In genomic region chr17:80272366-80272765, GRCh38 we compare ENCODE assay signal across 25 cellular contexts. TPM values are rescaled to one million over a fixed set of nuclear protein-coding genes. Genes with fewer than 3 reads are reported as not detected.
A peak's percentile ranks its signal among the peaks of the same experiment; 100 is the strongest.
DNase-seq lines count a peak whose midpoint lies in the region; ATAC-seq, FAIRE-seq and TF ChIP-seq lines count a peak whose summit lies in the region.
"Had no signal": no experiment of that assay in that cellular context is flagged by ENCODE, and none has a peak within 500 bp of the region (broad histone marks: within the 10 kb centered on the region; RNA-seq: fewer than 3 reads in every experiment).

No MANE protein-coding gene starts in this region.

- peaks cover 12% of the 10 kb centered on the region for H3K36me3 Mint-ChIP-seq in CD4-positive, CD25-positive, alpha-beta regulatory T cell
- H3K36me3 Mint-ChIP-seq in T-helper 2 cell treated with Interferon-gamma antibody and Interleukin-4, amounts not matched to agents 5 μg/mL and 100 μg/mL, for 36 hours (ENCODE audit: low read depth) = peaks cover 35% of the 10 kb centered on the region

- SMC1A ChIA-PET in GM12878 (lab: Charles Lee; ENCODE audit: uncharacterized antibody, unreplicated experiment) = no interaction called here

- H3K9me3 Mint-ChIP-seq in CD4-positive, CD25-positive, alpha-beta regulatory T cell = no peaks in the 10 kb centered on the region
- H3K9me3 Mint-ChIP-seq in T-helper 2 cell treated with Interferon-gamma antibody and Interleukin-4, amounts not matched to agents 5 μg/mL and 100 μg/mL, for 36 hours = no peaks in the 10 kb centered on the region

- H3K27ac ChIP-seq in CD4-positive, CD25-positive, alpha-beta regulatory T cell (ENCODE audit: insufficient read depth, low read length, poor library complexity, severe bottlenecking) = no peak overlapping the region
- H3K27ac ChIP-seq in GM12878 (ENCODE audit: control insufficient read depth, insufficient read depth) = no peak overlapping the region
- H3K27ac ChIP-seq: adrenal gland, brain microvascular endothelial cell, epithelial cell of prostate, HL-60, SJSA1 had no signal

- peaks cover 36% of the 10 kb centered on the region for H3K4me1 ChIP-seq in CD4-positive, CD25-positive, alpha-beta regulatory T cell (ENCODE audit: control insufficient read depth, insufficient read depth, low read length, poor library complexity, severe bottlenecking)
- no peaks in the 10 kb centered on the region for H3K4me1 ChIP-seq in GM12878 (ENCODE audit: control insufficient read depth, insufficient read depth, low read length)

- H3K4me1 Mint-ChIP-seq in CD4-positive, CD25-positive, alpha-beta regulatory T cell = peaks cover 4 to 31% (median 22%) of the 10 kb centered on the region in 4 donors
- peaks cover 29% of the 10 kb centered on the region for H3K4me1 Mint-ChIP-seq in T-helper 2 cell treated with Interferon-gamma antibody and Interleukin-4, amounts not matched to agents 5 μg/mL and 100 μg/mL, for 36 hours (ENCODE audit: low read depth)

- H3K36me3 ChIP-seq in CD4-positive, CD25-positive, alpha-beta regulatory T cell (ENCODE audit: control insufficient read depth, insufficient read depth, low read length) = peaks cover 66% of the 10 kb centered on the region
- H3K36me3 ChIP-seq in GM12878 (ENCODE audit: control insufficient read depth in 2 of 2, insufficient read depth in 2 of 2, low read length in 1 of 2) = peaks cover 16 to 29% of the 10 kb centered on the region in 2 experiments; a peak in 3 of 4 replicates

- no peak for FAIRE-seq in GM12878 (lab: Jason Lieb, UNC)
- FAIRE-seq: A204.1, GM19239, small intestine had no signal

- intact Hi-C loops in GM12878 (cut with micrococcal nuclease; ENCODE audit: unreplicated experiment) = no loop called here

- 0 out of 2 replicates have a peak, but pooled peaks have one; percentile 32 for TF ChIP-seq POLR2A in GM12878 (IDR thresholded peaks at IDR 0.05; ENCODE audit: low read depth, low read length)

- H3K9me3 ChIP-seq in CD4-positive, CD25-positive, alpha-beta regulatory T cell (ENCODE audit: control insufficient read depth in 2 of 2, low read length in 2 of 2) = no peaks in the 10 kb centered on the region
- no peaks in the 10 kb centered on the region; the same call in 2 of the 3 replicates for H3K9me3 ChIP-seq in GM12878 (replicated peaks; ENCODE audit: control insufficient read depth, insufficient read depth, low read length)
- H3K9me3 ChIP-seq: adrenal gland, SJSA1 had no signal

- ATAC-seq in CD4-positive, CD25-positive, alpha-beta regulatory T cell (ENCODE audit: low read depth in 2 of 2) = no peak
- no peak for ATAC-seq in GM12878
- ATAC-seq: activated CD4-positive, alpha-beta T cell treated with anti-CD3 and anti-CD28 coated beads for 36 hours had no signal

- H3K4me3 ChIP-seq in CD4-positive, CD25-positive, alpha-beta regulatory T cell (ENCODE audit: low read depth, low read length) = no peak overlapping the region
- no peak overlapping the region for H3K4me3 ChIP-seq in GM12878
- H3K4me3 ChIP-seq: adrenal gland, SJSA1 had no signal

- H3K4me3 Mint-ChIP-seq in CD4-positive, CD25-positive, alpha-beta regulatory T cell = peak overlapping the region in 2 of 4 donors; percentile 39 to 46
- no peak overlapping the region for H3K4me3 Mint-ChIP-seq in T-helper 2 cell treated with Interferon-gamma antibody and Interleukin-4, amounts not matched to agents 5 μg/mL and 100 μg/mL, for 36 hours
- H3K4me3 Mint-ChIP-seq: activated CD4-positive, alpha-beta T cell treated with anti-CD3 and anti-CD28 coated beads for 36 hours had no signal

- H3K9ac ChIP-seq in GM12878 (ENCODE audit: control insufficient read depth, insufficient read depth, low read length) = no peak overlapping the region

- WGBS in GM12878 (ENCODE audit: insufficient coverage, insufficient replicate concordance, low lambda C conversion rate, missing lambda C conversion rate) = 95% methylated on average over 10 of the region's 10 CpGs

- POLR2A ChIA-PET in GM12878 (lab: Charles Lee) = no interaction called here

- no peak for TF ChIP-seq RAD21 in GM12878 (IDR thresholded peaks at IDR 0.05; ENCODE audit: insufficient read depth, low read depth, low read length)

- H3K27me3 Mint-ChIP-seq in CD4-positive, CD25-positive, alpha-beta regulatory T cell = no peaks in the 10 kb centered on the region
- H3K27me3 Mint-ChIP-seq in T-helper 2 cell treated with Interferon-gamma antibody and Interleukin-4, amounts not matched to agents 5 μg/mL and 100 μg/mL, for 36 hours (ENCODE audit: low read depth) = no peaks in the 10 kb centered on the region
- H3K27me3 Mint-ChIP-seq: activated CD4-positive, alpha-beta T cell treated with anti-CD3 and anti-CD28 coated beads for 36 hours had no signal

- peaks cover 27% of the 10 kb centered on the region for H3K79me2 ChIP-seq in GM12878 (ENCODE audit: control insufficient read depth, insufficient read depth, low read length)

- in situ Hi-C loops in GM12878 (cut with MboI) = no loop called here

- H3K4me2 ChIP-seq in GM12878 (ENCODE audit: control insufficient read depth, insufficient read depth) = no peak overlapping the region

- H3K27ac Mint-ChIP-seq in CD4-positive, CD25-positive, alpha-beta regulatory T cell = peak overlapping the region; percentile 38 to 79 (median 74)
- no peak overlapping the region for H3K27ac Mint-ChIP-seq in T-helper 2 cell treated with Interferon-gamma antibody and Interleukin-4, amounts not matched to agents 5 μg/mL and 100 μg/mL, for 36 hours

- DNase-seq in DMS79 treated with DMSO at 0.1 percent for 48 hours (lab: John Stamatoyannopoulos, UW) (peak; percentile 2), DMS79 (lab: John Stamatoyannopoulos, UW) (no peak), NCI-H2171 treated with DMSO at 0.1 percent for 48 hours (lab: John Stamatoyannopoulos, UW) (peak; percentile 83), GM12878 (ENCODE audit: low read depth, low spot score) (no peak), NCI-H1092 treated with DMSO at 0.1 percent for 48 hours (lab: John Stamatoyannopoulos, UW) (no peak), NOMO-1 (lab: John Stamatoyannopoulos, UW; ENCODE audit: unreplicated experiment in 2 of 2) (no peak)
- DNase-seq in CD4-positive, CD25-positive, alpha-beta regulatory T cell = no peak
- DNase-seq in T-helper 2 cell treated with Interferon-gamma antibody and Interleukin-4, amounts not matched to agents 5 μg/mL and 100 μg/mL, for 36 hours (ENCODE audit: low spot score) = no peak
- DNase-seq: activated CD4-positive, alpha-beta T cell treated with anti-CD3 and anti-CD28 coated beads for 36 hours; activated CD8-positive, alpha-beta memory T cell treated with anti-CD3 and anti-CD28 coated beads, Interleukin-2, amount 50 U/mL, for 4 hours; activated effector memory CD4-positive, alpha-beta T cell treated with anti-CD3 and anti-CD28 coated beads, Interleukin-2, amount 50 U/mL, for 16 hours; adrenal gland; brain microvascular endothelial cell; glutamatergic neuron; mammary epithelial cell; NCI-H1092; NCI-H187 treated with DMSO at 0.1 percent for 48 hours; NCI-H345; small intestine; stimulated activated CD4-positive, alpha-beta T cell treated with anti-CD3 and anti-CD28 coated beads, Interleukin-1b, Interleukin-23, amount 100 ng/mL, for 48 hours had no signal

- no peak for TF ChIP-seq CTCF in GM12878 (IDR thresholded peaks at IDR 0.05 in 2 of 3, conservative IDR thresholded peaks at IDR 0.05 in 1 of 3; ENCODE audit: control insufficient read depth in 2 of 3, extremely low read depth in 1 of 3, insufficient read depth in 1 of 3, low read depth in 3 of 3, low read length in 3 of 3)

- RAD21 ChIA-PET in GM12878 (lab: Charles Lee; ENCODE audit: unreplicated experiment) = no interaction called here

- no TSS peak for BruUV-seq in GM12878 (replicated peaks; lab: Mats Ljungman, UMichigan)

- H3K27me3 ChIP-seq in CD4-positive, CD25-positive, alpha-beta regulatory T cell (ENCODE audit: control insufficient read depth, insufficient read depth, low read length) = no peaks in the 10 kb centered on the region
- no peaks in the 10 kb centered on the region for H3K27me3 ChIP-seq in GM12878 (replicated peaks in 1 of 2; ENCODE audit: control insufficient read depth in 2 of 2, insufficient read depth in 2 of 2, low read length in 1 of 2)
- H3K27me3 ChIP-seq: adrenal gland, brain microvascular endothelial cell, SJSA1 had no signal

- CTCF ChIA-PET in GM12878 (lab: Yijun Ruan, JAX) = no interaction called here

- H4K20me1 ChIP-seq in GM12878 (ENCODE audit: control insufficient read depth, insufficient read depth) = no peaks in the 10 kb centered on the region; the same call in none of the 2 replicates

- TF ChIP-seq EP300 in GM12878 (IDR thresholded peaks at IDR 0.05; ENCODE audit: borderline replicate concordance in 1 of 2, control insufficient read depth in 1 of 2, low read depth in 2 of 2, low read length in 2 of 2) = no peak

- H2AFZ ChIP-seq in GM12878 (ENCODE audit: control insufficient read depth, low read depth, low read length) = no peak overlapping the region

RNA-seq across cellular contexts. Expression of gene RNF213, which starts 11.7 kb away (rescaled TPM):
- total RNA-seq in CD4-positive, CD25-positive, alpha-beta regulatory T cell = 666 TPM
- 10 to 100 TPM; 27.6 to 33.7 (median 31.2) TPM for polyA plus RNA-seq in CD4-positive, CD25-positive, alpha-beta regulatory T cell
- total RNA-seq in GM12878 (2013; cell fraction: nucleolus; rRNA removed) = 595 and 707 TPM in 2 replicates
- total RNA-seq in GM12878 (2014; rRNA removed) (84.7 and 105 TPM in 2 replicates), GM12878 (2014; rRNA removed; fragmentation: Illumina TruSeq; extraction: Trizol) (54.8 and 60.3 TPM in 2 replicates), GM12878 (2021) (129 and 145 TPM in 2 replicates)
- polyA plus RNA-seq in GM12878 (2011; ENCODE audit: low read depth) = 66.3 TPM
- polyA plus RNA-seq in GM12878 (2011; rRNA removed) (58.2 and 76.8 TPM in 2 replicates), GM12878 (2014; fragmentation: Illumina TruSeq; extraction: Trizol) (97.1 and 113 TPM in 2 replicates), GM12878 (2014; fragmentation: Nextera tagmentation; extraction: Ambion mirVana) (10 to 100 TPM; 18.6 to 23.6 TPM), GM12878 (2014; rRNA removed) (79.3 and 95.1 TPM in 2 replicates), GM12878 (2016; fragmentation: Nextera tagmentation; extraction: Ambion mirVana) (10 to 100 TPM; 52.4 to 53.6 TPM)
- 51.9 and 56.6 TPM in 2 replicates for polyA plus RNA-seq in GM12878 (2011; cell fraction: cytosol; rRNA removed)
- polyA plus RNA-seq in GM12878 (2011; cell fraction: nucleus; rRNA removed) = 460 and 635 TPM in 2 replicates
- 82.0 and 104 TPM in 2 replicates for polyA plus RNA-seq in GM12878 (2012)
- 191 and 202 TPM in 2 replicates for polyA minus RNA-seq in GM12878 (2011; rRNA and poly(A)+ RNA removed)
- polyA minus RNA-seq in GM12878 (2011; cell fraction: cytosol; rRNA and poly(A)+ RNA removed) = 72.8 and 86.2 TPM in 2 replicates
- 196 and 291 TPM in 2 replicates for polyA minus RNA-seq in GM12878 (2011; cell fraction: nucleus; rRNA and poly(A)+ RNA removed)

RNA-seq across cellular contexts. Expression of gene SLC26A11, which starts 52.1 kb away (rescaled TPM):
- 75.9 TPM for total RNA-seq in CD4-positive, CD25-positive, alpha-beta regulatory T cell
- 10 to 100 TPM in 1 of 4 donors, 1 to 10 TPM in 3; 7.7 to 10.2 (median 8.1) TPM for polyA plus RNA-seq in CD4-positive, CD25-positive, alpha-beta regulatory T cell
- total RNA-seq in GM12878 (2013; cell fraction: nucleolus; rRNA removed) = 14.5 and 18.3 TPM in 2 replicates
- total RNA-seq in GM12878 (2014; rRNA removed) (2.1 and 3.3 TPM in 2 replicates), GM12878 (2014; rRNA removed; fragmentation: Illumina TruSeq; extraction: Trizol) (0.46 and 0.54 TPM in 2 replicates), GM12878 (2021) (1.5 and 2.2 TPM in 2 replicates)
- 2.1 TPM for polyA plus RNA-seq in GM12878 (2011; ENCODE audit: low read depth)
- polyA plus RNA-seq in GM12878 (2011; rRNA removed) (0.36 and 0.65 TPM in 2 replicates), GM12878 (2014; fragmentation: Illumina TruSeq; extraction: Trizol) (0.22 and 0.73 TPM in 2 replicates), GM12878 (2014; fragmentation: Nextera tagmentation; extraction: Ambion mirVana) (under 1 TPM in 1 of 2 experiments, not detected in 1; 0.05 TPM), GM12878 (2014; rRNA removed) (4.1 TPM in 2 replicates), GM12878 (2016; fragmentation: Nextera tagmentation; extraction: Ambion mirVana) (1 to 10 TPM; 1.2 to 2.2 TPM)
- 1.0 and 1.4 TPM in 2 replicates for polyA plus RNA-seq in GM12878 (2011; cell fraction: cytosol; rRNA removed)
- polyA plus RNA-seq in GM12878 (2011; cell fraction: nucleus; rRNA removed) = 12.5 and 13.2 TPM in 2 replicates
- 4.4 and 5.4 TPM in 2 replicates for polyA plus RNA-seq in GM12878 (2012)
- polyA minus RNA-seq in GM12878 (2011; rRNA and poly(A)+ RNA removed) = 0.44 and 0.46 TPM in 2 replicates
- not detected in 2 replicates for polyA minus RNA-seq in GM12878 (2011; cell fraction: cytosol; rRNA and poly(A)+ RNA removed)
- polyA minus RNA-seq in GM12878 (2011; cell fraction: nucleus; rRNA and poly(A)+ RNA removed) = 2.8 and 4.0 TPM in 2 replicates

RNA-seq across cellular contexts. Expression of gene SGSH, which starts 52.2 kb away (rescaled TPM):
- 138 TPM for total RNA-seq in CD4-positive, CD25-positive, alpha-beta regulatory T cell
- polyA plus RNA-seq in CD4-positive, CD25-positive, alpha-beta regulatory T cell = 10 to 100 TPM; 43.8 to 48.4 (median 46.7) TPM
- total RNA-seq in GM12878 (2013; cell fraction: nucleolus; rRNA removed) = 53.8 and 65.3 TPM in 2 replicates
- total RNA-seq in GM12878 (2014; rRNA removed) (4.4 and 4.5 TPM in 2 replicates), GM12878 (2014; rRNA removed; fragmentation: Illumina TruSeq; extraction: Trizol) (3.4 and 3.9 TPM in 2 replicates), GM12878 (2021) (12.0 and 16.0 TPM in 2 replicates)
- 11.0 TPM for polyA plus RNA-seq in GM12878 (2011; ENCODE audit: low read depth)
- polyA plus RNA-seq in GM12878 (2011; rRNA removed) (5.8 and 6.2 TPM in 2 replicates), GM12878 (2014; fragmentation: Illumina TruSeq; extraction: Trizol) (4.5 and 5.7 TPM in 2 replicates), GM12878 (2014; fragmentation: Nextera tagmentation; extraction: Ambion mirVana) (1 to 10 TPM in 1 of 2 experiments, under 1 TPM in 1; 0.13 to 1.3 TPM), GM12878 (2014; rRNA removed) (10.2 and 12.9 TPM in 2 replicates), GM12878 (2016; fragmentation: Nextera tagmentation; extraction: Ambion mirVana) (10 to 100 TPM; 14.0 to 17.2 TPM)
- polyA plus RNA-seq in GM12878 (2011; cell fraction: cytosol; rRNA removed) = 7.8 and 9.5 TPM in 2 replicates
- polyA plus RNA-seq in GM12878 (2011; cell fraction: nucleus; rRNA removed) = 69.7 and 83.3 TPM in 2 replicates
- 22.7 and 24.5 TPM in 2 replicates for polyA plus RNA-seq in GM12878 (2012)
- 3.8 and 4.3 TPM in 2 replicates for polyA minus RNA-seq in GM12878 (2011; rRNA and poly(A)+ RNA removed)
- 4.9 and 10.6 TPM in 2 replicates for polyA minus RNA-seq in GM12878 (2011; cell fraction: cytosol; rRNA and poly(A)+ RNA removed)
- polyA minus RNA-seq in GM12878 (2011; cell fraction: nucleus; rRNA and poly(A)+ RNA removed) = 6.4 and 13.8 TPM in 2 replicates

Comparison
In these comparisons a context has a peak if more than half of its experiments do, and no peak if none do; other contexts are left out.
1. DNase-seq: peak in DMS79 treated with DMSO at 0.1 percent for 48 hours (single experiment) and NCI-H2171 treated with DMSO at 0.1 percent for 48 hours (single experiment); none in DMS79 (single experiment), CD4-positive, CD25-positive, alpha-beta regulatory T cell (0 of 3), GM12878 (single experiment), T-helper 2 cell treated with Interferon-gamma antibody and Interleukin-4, amounts not matched to agents 5 μg/mL and 100 μg/mL, for 36 hours (single experiment), NCI-H1092 treated with DMSO at 0.1 percent for 48 hours (single experiment) and NOMO-1 (0 of 2).